12 cellular contexts compared by ENCODE assay signal in genomic region chr13:23724196-23724970, GRCh38.
A peak's percentile ranks its signal among the peaks of the same experiment; 100 is the strongest.
DNase-seq lines count a peak whose midpoint lies in the region; ATAC-seq and TF ChIP-seq lines count a peak whose summit lies in the region.
"Had no signal": no experiment of that assay in that cellular context is flagged by ENCODE, and none has a peak within 500 bp of the region (broad histone marks: within the 10 kb centered on the region; RNA-seq: fewer than 3 reads in every experiment).

No MANE protein-coding gene starts in this region.

- H3K27me3 Mint-ChIP-seq in MCF 10A (ENCODE audit: insufficient read depth, unreplicated experiment) = no peaks in the 10 kb centered on the region
- H3K27me3 Mint-ChIP-seq: activated CD4-positive, alpha-beta T cell treated with anti-CD3 and anti-CD28 coated beads for 36 hours had no signal

- no peaks in the 10 kb centered on the region for H3K4me1 Mint-ChIP-seq in MCF 10A (ENCODE audit: insufficient read depth, unreplicated experiment)

- H3K4me3 Mint-ChIP-seq in MCF 10A (ENCODE audit: unreplicated experiment) = no peak overlapping the region
- H3K4me3 Mint-ChIP-seq: activated CD4-positive, alpha-beta T cell treated with anti-CD3 and anti-CD28 coated beads for 36 hours had no signal

- H3K36me3 ChIP-seq in mammary epithelial cell (ENCODE audit: insufficient read depth, low read length) = no peaks in the 10 kb centered on the region

- no peaks in the 10 kb centered on the region for H3K4me1 ChIP-seq in mammary epithelial cell (ENCODE audit: insufficient read depth, low read length)

- CTCF ChIA-PET in mammary epithelial cell (lab: Charles Lee; ENCODE audit: low non-redundant PET) = no interaction called here
- CTCF ChIA-PET in MCF 10A (lab: Yijun Ruan, JAX) = interaction anchor here (0.8 kb wide), 1 partner anchor 33 kb away, joined by 3 read pairs; no protein-coding TSS in a partner anchor

- DNase-seq in mammary epithelial cell (peak; percentile 30), MCF 10A (ENCODE audit: unreplicated experiment) (no peak), hepatic stellate cell (ENCODE audit: low spot score) (peak; percentile 37), NCI-H187 (lab: John Stamatoyannopoulos, UW) (no peak), NCI-H1436 treated with DMSO at 0.1 percent for 48 hours (lab: John Stamatoyannopoulos, UW) (no peak)
- DNase-seq: ACHN; activated CD4-positive, alpha-beta T cell treated with anti-CD3 and anti-CD28 coated beads for 36 hours; Calu3; small intestine had no signal

- intact Hi-C loops in mammary epithelial cell (cut with micrococcal nuclease) = no loop called here
- intact Hi-C loops in MCF 10A (cut with micrococcal nuclease) = no loop called here

- H3K9me3 ChIP-seq in mammary epithelial cell (replicated peaks; ENCODE audit: insufficient read depth, low read length) = no peaks in the 10 kb centered on the region

- no peak overlapping the region for H3K27ac Mint-ChIP-seq in MCF 10A (ENCODE audit: low read depth, unreplicated experiment)
- H3K27ac Mint-ChIP-seq: activated CD4-positive, alpha-beta T cell treated with anti-CD3 and anti-CD28 coated beads for 36 hours had no signal

- H3K27me3 ChIP-seq in mammary epithelial cell (ENCODE audit: insufficient read depth, low read length) = no peaks in the 10 kb centered on the region

- H3K27ac ChIP-seq in mammary epithelial cell (ENCODE audit: insufficient read depth, low read depth, low read length) = no peak overlapping the region

- no peak for TF ChIP-seq POLR2A in GM18505 (IDR thresholded peaks at IDR 0.05; ENCODE audit: borderline replicate concordance, extremely low read depth, insufficient read depth, insufficient read length)

- H3K36me3 Mint-ChIP-seq in MCF 10A (ENCODE audit: insufficient read depth, unreplicated experiment) = peaks cover 15% of the 10 kb centered on the region

- no peak overlapping the region for H2AFZ ChIP-seq in mammary epithelial cell (ENCODE audit: low read depth, low read length)

- H3K9ac ChIP-seq in mammary epithelial cell (ENCODE audit: insufficient read depth, low read length) = no peak overlapping the region

- TF ChIP-seq CTCF in mammary epithelial cell (conservative IDR thresholded peaks at IDR 0.05 in 1 of 2, IDR thresholded peaks at IDR 0.05 in 1 of 2; ENCODE audit: extremely low read depth in 1 of 2, insufficient read depth in 1 of 2, low read depth in 1 of 2, low read length in 2 of 2) = no peak
- TF ChIP-seq CTCF in MCF 10A (IDR thresholded peaks at IDR 0.05; ENCODE audit: unreplicated experiment) = no peak

- H3K79me2 ChIP-seq in mammary epithelial cell (ENCODE audit: insufficient read depth, low read length) = no peaks in the 10 kb centered on the region

- BruUV-seq in mammary epithelial cell (replicated peaks; lab: Mats Ljungman, UMichigan) = no TSS peak
- no TSS peak for BruUV-seq in MCF 10A (replicated peaks; lab: Mats Ljungman, UMichigan)

- 97% methylated on average over 6 of the region's 7 CpGs for WGBS in mammary epithelial cell (ENCODE audit: low coverage, missing lambda C conversion rate)

- no peak overlapping the region for H3K4me3 ChIP-seq in mammary epithelial cell (replicated peaks in 1 of 3; ENCODE audit: insufficient read depth in 1 of 3, low read depth in 2 of 3, low read length in 3 of 3)

- POLR2A ChIA-PET in MCF 10A (lab: Yijun Ruan, JAX) = no interaction called here

- H4K20me1 ChIP-seq in mammary epithelial cell (ENCODE audit: insufficient read depth, low read length) = no peaks in the 10 kb centered on the region

- H3K4me2 ChIP-seq in mammary epithelial cell (ENCODE audit: insufficient read depth, low read depth, low read length) = no peak overlapping the region

- peak; percentile 83 for ATAC-seq in SK-N-SH treated with all-trans-retinoic acid at 6 μM for 48 hours
- ATAC-seq in GM18505 (IDR thresholded peaks at IDR 0.05; ENCODE audit: unreplicated experiment) = no peak
- no peak for ATAC-seq in HG03521 (IDR thresholded peaks at IDR 0.05; ENCODE audit: unreplicated experiment)
- ATAC-seq: activated CD4-positive, alpha-beta T cell treated with anti-CD3 and anti-CD28 coated beads for 36 hours had no signal

- in situ Hi-C loops in mammary epithelial cell (cut with MboI; ENCODE audit: low sequenced_read_pairs in 2 of 2) = no loop called here

- H3K9me3 Mint-ChIP-seq in MCF 10A (ENCODE audit: unreplicated experiment) = no peaks in the 10 kb centered on the region

- dilution Hi-C loops in mammary epithelial cell (cut with HindIII; ENCODE audit: low sequenced_read_pairs) = loop anchor here (5.0 kb wide), 1 partner anchor 47 kb away; no protein-coding TSS in a partner anchor

TF ChIP-seq in SK-N-SH treated with all-trans-retinoic acid at 6 μM for 48 hours, 23 proteins besides CTCF, POLR2A, EP300 and RAD21:
- TF ChIP-seq PATZ1 (CRISPR knock-in tag; IDR thresholded peaks at IDR 0.05; ENCODE audit: borderline replicate concordance) (no peak), TCF4 (CRISPR knock-in tag; IDR thresholded peaks at IDR 0.05; ENCODE audit: borderline replicate concordance) (0 out of 2 replicates have a peak, but pooled peaks have one; percentile 39), ZFP30 (CRISPR knock-in tag; IDR thresholded peaks at IDR 0.05) (no peak), ISL1 (CRISPR knock-in tag; IDR thresholded peaks at IDR 0.05) (peak; percentile 31; the same call in 1 of the 2 replicates), ZFP3 (CRISPR knock-in tag; IDR thresholded peaks at IDR 0.05) (no peak), ESRRG (CRISPR knock-in tag; IDR thresholded peaks at IDR 0.05) (no peak), SNAI2 (CRISPR knock-in tag; IDR thresholded peaks at IDR 0.05) (no peak), PPARA (CRISPR knock-in tag; IDR thresholded peaks at IDR 0.05; ENCODE audit: borderline replicate concordance) (no peak), ARNTL (CRISPR knock-in tag; IDR thresholded peaks at IDR 0.05; ENCODE audit: borderline replicate concordance, low read depth) (no peak)
- TF ChIP-seq, protein P1, sequence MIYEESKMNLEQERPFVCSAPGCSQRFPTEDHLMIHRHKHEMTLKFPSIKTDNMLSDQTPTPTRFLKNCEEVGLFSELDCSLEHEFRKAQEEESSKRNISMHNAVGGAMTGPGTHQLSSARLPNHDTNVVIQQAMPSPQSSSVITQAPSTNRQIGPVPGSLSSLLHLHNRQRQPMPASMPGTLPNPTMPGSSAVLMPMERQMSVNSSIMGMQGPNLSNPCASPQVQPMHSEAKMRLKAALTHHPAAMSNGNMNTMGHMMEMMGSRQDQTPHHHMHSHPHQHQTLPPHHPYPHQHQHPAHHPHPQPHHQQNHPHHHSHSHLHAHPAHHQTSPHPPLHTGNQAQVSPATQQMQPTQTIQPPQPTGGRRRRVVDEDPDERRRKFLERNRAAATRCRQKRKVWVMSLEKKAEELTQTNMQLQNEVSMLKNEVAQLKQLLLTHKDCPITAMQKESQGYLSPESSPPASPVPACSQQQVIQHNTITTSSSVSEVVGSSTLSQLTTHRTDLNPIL (CRISPR knock-in tag; IDR thresholded peaks at IDR 0.05; ENCODE audit: low read depth) = no peak

Comparison
In these comparisons a context has a peak if more than half of its experiments do, and no peak if none do; other contexts are left out.
1. DNase-seq: peak in mammary epithelial cell (single experiment) and hepatic stellate cell (single experiment); none in MCF 10A (single experiment), NCI-H187 (0 of 2) and NCI-H1436 treated with DMSO at 0.1 percent for 48 hours (single experiment).